12 cellular contexts compared by ENCODE assay signal in genomic region chr12:53044896-53045571, GRCh38. TPM values are rescaled to one million over a fixed set of nuclear protein-coding genes. Genes with fewer than 3 reads are reported as not detected.
DNase-seq lines count a peak whose midpoint lies in the region; ATAC-seq and TF ChIP-seq lines count a peak whose summit lies in the region.
"Had no signal": no experiment of that assay in that cellular context is flagged by ENCODE, and none has a peak within 500 bp of the region (broad histone marks: within the 10 kb centered on the region; RNA-seq: fewer than 3 reads in every experiment).

No MANE protein-coding gene starts in this region.

- H3K27me3 ChIP-seq in muscle layer of duodenum (ENCODE audit: low read depth, low read length) (no peaks in the 10 kb centered on the region), neuronal stem cell (ENCODE audit: control insufficient read depth in 3 of 3, insufficient read depth in 3 of 3, low read depth in 1 of 3, low read length in 3 of 3) (no peaks in the 10 kb centered on the region)

- no peak for DNase-seq in activated naive CD8-positive, alpha-beta T cell treated with anti-CD3 and anti-CD28 coated beads, Interleukin-2, amount 50 U/mL, for 24 hours
- DNase-seq in type B pancreatic cell (ENCODE audit: extremely low spot score, unreplicated experiment), result no peak
- DNase-seq in neuronal stem cell (ENCODE audit: low spot score), result no peak
- no peak for DNase-seq in activated gamma-delta T cell (lab: John Stamatoyannopoulos, UW)
- DNase-seq: activated CD4-positive, alpha-beta T cell treated with anti-CD3 and anti-CD28 coated beads, Interleukin-2, amount 10 ng/mL, durations not matched to agents 7 days and 5 days had no signal

- H4K8ac ChIP-seq in neuronal stem cell (ENCODE audit: low read depth, low read length), result no peak overlapping the region

- H2BK12ac ChIP-seq in neuronal stem cell (ENCODE audit: low read length), result no peak overlapping the region

- H3K9me3 Mint-ChIP-seq in activated naive CD8-positive, alpha-beta T cell (ENCODE audit: low read depth), result no peaks in the 10 kb centered on the region
- no peaks in the 10 kb centered on the region for H3K9me3 Mint-ChIP-seq in activated naive CD8-positive, alpha-beta T cell treated with anti-CD3 and anti-CD28 coated beads, Interleukin-2, amount 50 U/mL, for 24 hours
- H3K9me3 Mint-ChIP-seq in brain (no peaks in the 10 kb centered on the region), type B pancreatic cell (no peaks in the 10 kb centered on the region)
- H3K9me3 Mint-ChIP-seq: activated CD4-positive, alpha-beta T cell treated with anti-CD3 and anti-CD28 coated beads, Interleukin-2, amount 10 ng/mL, durations not matched to agents 7 days and 5 days had no signal

- H3K9me3 ChIP-seq in muscle layer of duodenum (ENCODE audit: control insufficient read depth in 1 of 2, low read length in 2 of 2) (no peaks in the 10 kb centered on the region), neuronal stem cell (replicated peaks in 1 of 2; ENCODE audit: control insufficient read depth in 2 of 2, insufficient read depth in 1 of 2, low read depth in 1 of 2, low read length in 2 of 2) (no peaks in the 10 kb centered on the region)

- H2BK15ac ChIP-seq in neuronal stem cell (ENCODE audit: low read length), result no peak overlapping the region

- peak overlapping the region; percentile 65 to 89 for H3K4me3 ChIP-seq in muscle layer of duodenum (ENCODE audit: low read depth in 1 of 2, low read length in 2 of 2)
- H3K4me3 ChIP-seq in neuronal stem cell (ENCODE audit: low read length in 2 of 2), result no peak overlapping the region

- no peak overlapping the region for H2BK5ac ChIP-seq in neuronal stem cell (ENCODE audit: low read length)

- no peak overlapping the region for H3K4me2 ChIP-seq in neuronal stem cell (ENCODE audit: insufficient read depth, low read length, poor library complexity, severe bottlenecking)

- TF ChIP-seq CTCF in brain (conservative IDR thresholded peaks at IDR 0.05) (no peak), type B pancreatic cell (conservative IDR thresholded peaks at IDR 0.05) (no peak)

- WGBS in neuronal stem cell (ENCODE audit: extremely low coverage in 2 of 2, insufficient read length in 2 of 2, insufficient replicate concordance in 1 of 2), 2 donors, result no CpG with 5 or more reads among the region's 3 CpGs

- H2BK120ac ChIP-seq in neuronal stem cell (ENCODE audit: low read depth, low read length), result no peak overlapping the region

- no peaks in the 10 kb centered on the region for H3K36me3 Mint-ChIP-seq in activated naive CD8-positive, alpha-beta T cell
- H3K36me3 Mint-ChIP-seq in activated naive CD8-positive, alpha-beta T cell treated with anti-CD3 and anti-CD28 coated beads, Interleukin-2, amount 50 U/mL, for 24 hours (ENCODE audit: low read depth), result peaks cover 18% of the 10 kb centered on the region
- H3K36me3 Mint-ChIP-seq in brain (peaks cover under 1% of the 10 kb centered on the region), type B pancreatic cell (peaks cover 8% of the 10 kb centered on the region)

- H3K36me3 ChIP-seq in muscle layer of duodenum (ENCODE audit: control insufficient read depth in 1 of 2, insufficient read depth in 2 of 2, low read length in 2 of 2) (peaks cover under 1 to 4% of the 10 kb centered on the region in 2 donors), neuronal stem cell (replicated peaks in 1 of 2; ENCODE audit: control insufficient read depth in 2 of 2, insufficient read depth in 2 of 2, low read length in 2 of 2) (peaks cover 0 to 19% of the 10 kb centered on the region in 2 donors)

- H3K27me3 Mint-ChIP-seq in activated naive CD8-positive, alpha-beta T cell, result no peaks in the 10 kb centered on the region
- H3K27me3 Mint-ChIP-seq in activated naive CD8-positive, alpha-beta T cell treated with anti-CD3 and anti-CD28 coated beads, Interleukin-2, amount 50 U/mL, for 24 hours, result no peaks in the 10 kb centered on the region
- peaks cover 10% of the 10 kb centered on the region for H3K27me3 Mint-ChIP-seq in brain
- no peaks in the 10 kb centered on the region for H3K27me3 Mint-ChIP-seq in type B pancreatic cell

- H3K14ac ChIP-seq in neuronal stem cell (ENCODE audit: low read length), result no peak overlapping the region

- H3K27ac Mint-ChIP-seq in activated naive CD8-positive, alpha-beta T cell, result no peak overlapping the region
- H3K27ac Mint-ChIP-seq in activated naive CD8-positive, alpha-beta T cell treated with anti-CD3 and anti-CD28 coated beads, Interleukin-2, amount 50 U/mL, for 24 hours, result no peak overlapping the region
- H3K27ac Mint-ChIP-seq in brain (peak overlapping the region; percentile 2 to 99 (median 57)), type B pancreatic cell (peak overlapping the region; percentile 39)
- H3K27ac Mint-ChIP-seq: activated CD4-positive, alpha-beta T cell treated with anti-CD3 and anti-CD28 coated beads, Interleukin-2, amount 10 ng/mL, durations not matched to agents 7 days and 5 days had no signal

- no peak overlapping the region for H2AFZ ChIP-seq in neuronal stem cell (ENCODE audit: low read length)

- no peak overlapping the region for H3K4ac ChIP-seq in neuronal stem cell (ENCODE audit: low read length)

- no peak overlapping the region for H3K23ac ChIP-seq in neuronal stem cell (ENCODE audit: low read depth, low read length, poor library complexity)

- H3K27ac ChIP-seq in muscle layer of duodenum (ENCODE audit: low read length) (peak overlapping the region; percentile 96), neuronal stem cell (replicated peaks; ENCODE audit: low read length) (no peak overlapping the region)
- H3K27ac ChIP-seq: C4-2B had no signal

- H3K4me1 Mint-ChIP-seq in activated naive CD8-positive, alpha-beta T cell (ENCODE audit: low read depth), result peaks cover 17% of the 10 kb centered on the region
- H3K4me1 Mint-ChIP-seq in activated naive CD8-positive, alpha-beta T cell treated with anti-CD3 and anti-CD28 coated beads, Interleukin-2, amount 50 U/mL, for 24 hours, result peaks cover 32% of the 10 kb centered on the region
- H3K4me1 Mint-ChIP-seq in brain (peaks cover 65% of the 10 kb centered on the region), type B pancreatic cell (ENCODE audit: unreplicated experiment) (peaks cover 46% of the 10 kb centered on the region)

- ATAC-seq in activated naive CD8-positive, alpha-beta T cell treated with anti-CD3 and anti-CD28 coated beads, Interleukin-2, amount 50 U/mL, for 24 hours, result no peak
- ATAC-seq in HG02798 (IDR thresholded peaks at IDR 0.05; ENCODE audit: poor library complexity, unreplicated experiment), result no peak

- H3K79me1 ChIP-seq in neuronal stem cell (ENCODE audit: low read depth, low read length), result no peaks in the 10 kb centered on the region

- no peak overlapping the region for H4K91ac ChIP-seq in neuronal stem cell (ENCODE audit: low read depth, low read length, poor library complexity)

- H3K4me1 ChIP-seq in muscle layer of duodenum (ENCODE audit: control insufficient read depth in 1 of 2, insufficient read depth in 2 of 2, low read length in 2 of 2) (peaks cover 29 to 45% of the 10 kb centered on the region in 2 donors), neuronal stem cell (ENCODE audit: control insufficient read depth in 2 of 2, insufficient read depth in 1 of 2, low read depth in 1 of 2, low read length in 2 of 2) (peaks cover 20 to 35% of the 10 kb centered on the region in 2 donors)

- H3K4me3 Mint-ChIP-seq in activated naive CD8-positive, alpha-beta T cell, result peak overlapping the region; percentile 92
- H3K4me3 Mint-ChIP-seq in activated naive CD8-positive, alpha-beta T cell treated with anti-CD3 and anti-CD28 coated beads, Interleukin-2, amount 50 U/mL, for 24 hours, result no peak overlapping the region
- H3K4me3 Mint-ChIP-seq in brain, result peak overlapping the region; percentile 53 to 98 (median 92)
- peak overlapping the region; percentile 98 for H3K4me3 Mint-ChIP-seq in type B pancreatic cell

- H3K18ac ChIP-seq in neuronal stem cell (ENCODE audit: low read length), result no peak overlapping the region

- no peak overlapping the region for H2AK5ac ChIP-seq in neuronal stem cell (ENCODE audit: low read depth, low read length)

- H3K9ac ChIP-seq in neuronal stem cell (ENCODE audit: low read depth, low read length, poor library complexity), result no peak overlapping the region

RNA-seq across cellular contexts. Expression of gene TNS2, which starts 4.8 kb away (rescaled TPM):
- 32.4 TPM for polyA plus RNA-seq in brain (ENCODE audit: insufficient read depth, low read depth, low replicate concordance)
- 3.5 and 21.8 TPM in 2 replicates for total RNA-seq in type B pancreatic cell (ENCODE audit: low replicate concordance)
- 1.6 TPM for polyA plus RNA-seq in neuronal stem cell (2013, experiment 1 of 2)
- 0.83 TPM for polyA plus RNA-seq in neuronal stem cell (2013, experiment 2 of 2)

RNA-seq across cellular contexts. Expression of gene SPRYD3, which starts 34.2 kb away (rescaled TPM):
- 77.1 TPM for polyA plus RNA-seq in brain (ENCODE audit: insufficient read depth, low read depth, low replicate concordance)
- total RNA-seq in type B pancreatic cell (ENCODE audit: low replicate concordance), result 22.1 and 43.0 TPM in 2 replicates
- 3.1 TPM for polyA plus RNA-seq in neuronal stem cell (2013, experiment 1 of 2)
- 3.1 TPM for polyA plus RNA-seq in neuronal stem cell (2013, experiment 2 of 2)

RNA-seq across cellular contexts. Expression of gene EIF4B, which starts 38.8 kb away (rescaled TPM):
- 216 TPM for polyA plus RNA-seq in brain (ENCODE audit: insufficient read depth, low read depth, low replicate concordance)
- 450 and 521 TPM in 2 replicates for total RNA-seq in type B pancreatic cell (ENCODE audit: low replicate concordance)
- 468 TPM for polyA plus RNA-seq in neuronal stem cell (2013, experiment 1 of 2)
- 496 TPM for polyA plus RNA-seq in neuronal stem cell (2013, experiment 2 of 2)

RNA-seq across cellular contexts. Expression of gene IGFBP6, which starts 52.4 kb away (rescaled TPM):
- 17.3 TPM for polyA plus RNA-seq in brain (ENCODE audit: insufficient read depth, low read depth, low replicate concordance)
- total RNA-seq in type B pancreatic cell (ENCODE audit: low replicate concordance), result 25.1 and 40.3 TPM in 2 replicates
- polyA plus RNA-seq in neuronal stem cell (2013, experiment 1 of 2), result 0.43 TPM
- 0.53 TPM for polyA plus RNA-seq in neuronal stem cell (2013, experiment 2 of 2)

RNA-seq across cellular contexts. Expression of gene SOAT2, which starts 58.3 kb away (rescaled TPM):
- not detected for polyA plus RNA-seq in brain (ENCODE audit: insufficient read depth, low read depth, low replicate concordance)
- 0.97 and 1.9 TPM in 2 replicates for total RNA-seq in type B pancreatic cell (ENCODE audit: low replicate concordance)
- not detected for polyA plus RNA-seq in neuronal stem cell (2013, experiment 1 of 2)
- not detected for polyA plus RNA-seq in neuronal stem cell (2013, experiment 2 of 2)
- total RNA-seq: bronchial epithelial cell, glomerular endothelial cell had no signal

Comparison
In these comparisons a context has a peak if more than half of its experiments do, and no peak if none do; other contexts are left out.
1. H3K27ac Mint-ChIP-seq: peak in brain (5 of 5) and type B pancreatic cell (single experiment); none in activated naive CD8-positive, alpha-beta T cell (single experiment) and activated naive CD8-positive, alpha-beta T cell treated with anti-CD3 and anti-CD28 coated beads, Interleukin-2, amount 50 U/mL, for 24 hours (single experiment).
2. H3K4me3 ChIP-seq: peak in muscle layer of duodenum (2 of 2); none in neuronal stem cell (0 of 2).